Comparison of ENCODE assay signal across 1 cellular context in genomic region chr13:27830010-27830409, GRCh38.
TF ChIP-seq lines count a peak whose summit lies in the region.

No MANE protein-coding gene starts in this region.

TF ChIP-seq in GM23338, 12 proteins besides CTCF, POLR2A, EP300 and RAD21 (continued from another document):
- TF ChIP-seq POLR2AphosphoS5 (IDR thresholded peaks at IDR 0.05; ENCODE audit: low read depth): no peak
- no peak for TF ChIP-seq JUNB (IDR thresholded peaks at IDR 0.05; ENCODE audit: unreplicated experiment)
- no peak for TF ChIP-seq STAT1 (IDR thresholded peaks at IDR 0.05; ENCODE audit: unreplicated experiment)
